8 cellular contexts compared by ENCODE assay signal in the genomic region with DNA sequence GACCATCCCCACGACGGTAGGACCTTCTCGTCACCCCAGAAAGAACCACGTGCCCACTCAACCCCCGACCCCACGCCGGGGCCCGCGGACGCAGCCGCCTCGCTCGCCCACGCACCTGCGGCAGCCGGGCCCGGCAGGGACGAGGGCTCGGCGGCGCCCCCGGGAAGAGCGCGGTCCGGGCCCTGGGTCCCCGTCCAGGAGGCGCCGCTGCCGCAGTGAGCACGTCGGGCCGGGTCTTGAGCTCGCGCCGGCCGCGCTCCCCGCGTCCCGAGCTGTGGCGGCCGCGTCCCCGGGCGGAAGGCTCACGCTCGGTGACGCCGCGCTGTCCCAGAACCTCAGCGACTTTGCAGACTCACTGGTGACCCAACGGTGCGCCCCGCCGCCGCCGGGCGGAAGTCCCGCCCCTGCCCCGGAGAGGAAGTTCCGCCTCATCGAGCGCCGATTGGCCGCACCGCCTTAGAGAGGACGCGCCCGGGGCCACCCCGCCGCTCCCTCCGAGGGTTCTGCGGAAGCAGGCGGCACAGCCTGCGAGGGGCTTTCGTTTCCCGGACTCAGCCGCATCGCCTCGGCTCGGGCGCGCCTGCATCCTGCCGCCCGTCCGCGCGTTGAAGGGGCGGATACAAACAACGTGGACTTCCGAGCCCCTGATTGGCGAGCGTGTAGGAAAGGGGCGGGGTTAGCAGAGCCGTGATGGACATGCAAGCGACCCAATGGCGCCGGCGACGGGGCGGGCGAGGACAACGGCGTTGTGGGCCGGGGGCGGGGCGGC. TPM values are rescaled to one million over a fixed set of nuclear protein-coding genes. Genes with fewer than 3 reads are reported as not detected.
DNase-seq lines count a peak whose midpoint lies in the region; ATAC-seq and TF ChIP-seq lines count a peak whose summit lies in the region.

No MANE protein-coding gene starts in this region.

- H3K27me3 Mint-ChIP-seq in activated naive CD8-positive, alpha-beta T cell treated with anti-CD3 and anti-CD28 coated beads, Interleukin-2, amount 50 U/mL, for 24 hours: no peaks in the 10 kb centered on the region

- H3K36me3 Mint-ChIP-seq in activated naive CD8-positive, alpha-beta T cell treated with anti-CD3 and anti-CD28 coated beads, Interleukin-2, amount 50 U/mL, for 24 hours (ENCODE audit: low read depth): peaks cover 13% of the 10 kb centered on the region

- TF ChIP-seq CTCF in GM12875 (IDR thresholded peaks at IDR 0.05; ENCODE audit: borderline replicate concordance, insufficient read depth, low read depth, low read length) (no peak), SU-DHL-6 (IDR thresholded peaks at IDR 0.05; ENCODE audit: insufficient read depth, low read length, poor library complexity, severe bottlenecking) (no peak), cardiac muscle cell (IDR thresholded peaks at IDR 0.05; ENCODE audit: low read depth, low read length) (no peak), tibial nerve (IDR thresholded peaks at IDR 0.05) (no peak)

- H3K4ac ChIP-seq in trophoblast cell (ENCODE audit: low read depth, low read length): peak overlapping the region; percentile 77

- H3K4me1 Mint-ChIP-seq in activated naive CD8-positive, alpha-beta T cell treated with anti-CD3 and anti-CD28 coated beads, Interleukin-2, amount 50 U/mL, for 24 hours: peaks cover 23% of the 10 kb centered on the region

- H3F3A ChIP-seq in SU-DHL-6 (ENCODE audit: insufficient read depth): no peaks in the 10 kb centered on the region; the same call in 1 of the 2 replicates

- no CpG with 5 or more reads among the region's 107 CpGs for WGBS in trophoblast cell (ENCODE audit: extremely low coverage, insufficient coverage, insufficient read length)
- WGBS in tibial nerve, 2 donors: 1 to 2% methylated on average over 32 to 47 of the region's 107 CpGs

- DNase-seq in NCI-H1417 (lab: John Stamatoyannopoulos, UW): peak; percentile 98 to 99 (median 98)
- peak; percentile 98 for DNase-seq in activated naive CD8-positive, alpha-beta T cell treated with anti-CD3 and anti-CD28 coated beads, Interleukin-2, amount 50 U/mL, for 24 hours
- peak; percentile 95 to 97 for DNase-seq in cardiac muscle cell (ENCODE audit: low read depth in 1 of 2, low spot score in 1 of 2)
- DNase-seq in trophoblast cell: peak; percentile 92 to 97
- DNase-seq in tibial nerve (ENCODE audit: low spot score in 2 of 2): peak; percentile 96 to 99

- peak overlapping the region; percentile 78 for H4K12ac ChIP-seq in trophoblast cell (ENCODE audit: low read depth, low read length)

- peak in 1 of 2 donors; percentile 57 for TF ChIP-seq EP300 in tibial nerve (IDR thresholded peaks at IDR 0.05)

- peak overlapping the region; percentile 96 for H2BK120ac ChIP-seq in trophoblast cell (ENCODE audit: insufficient read depth, low read length, poor library complexity)

- H3K4me2 ChIP-seq in SU-DHL-6 (ENCODE audit: low read depth, low read length, poor library complexity, severe bottlenecking) (peak overlapping the region; percentile 69), trophoblast cell (ENCODE audit: low read length) (peak overlapping the region; percentile 75)

- peak; percentile 56 to 79 for TF ChIP-seq POLR2A in tibial nerve (IDR thresholded peaks at IDR 0.05)

- H3K4me3 Mint-ChIP-seq in activated naive CD8-positive, alpha-beta T cell treated with anti-CD3 and anti-CD28 coated beads, Interleukin-2, amount 50 U/mL, for 24 hours: peak overlapping the region; percentile 94

- peak overlapping the region; percentile 94 for H3K18ac ChIP-seq in trophoblast cell (ENCODE audit: low read length)

- no peaks in the 10 kb centered on the region for H3K36me3 ChIP-seq in SU-DHL-6 (ENCODE audit: low read length)
- no peaks in the 10 kb centered on the region for H3K36me3 ChIP-seq in cardiac muscle cell
- H3K36me3 ChIP-seq in trophoblast cell (ENCODE audit: control insufficient read depth in 1 of 2, insufficient read depth in 2 of 2, low read length in 2 of 2): peaks cover 2 to 6% of the 10 kb centered on the region in 2 experiments
- no peaks in the 10 kb centered on the region for H3K36me3 ChIP-seq in tibial nerve

- H3K4me3 ChIP-seq in GM12875 (ENCODE audit: low read depth, low read length) (peak overlapping the region; percentile 68), SU-DHL-6 (ENCODE audit: insufficient read depth, low read length, poor library complexity, severe bottlenecking) (peak overlapping the region; percentile 65), cardiac muscle cell (peak overlapping the region; percentile 80), trophoblast cell (ENCODE audit: low read depth, low read length) (peak overlapping the region; percentile 94), tibial nerve (peak overlapping the region; percentile 42 to 100 (median 90))

- H3K9ac ChIP-seq in SU-DHL-6 (ENCODE audit: low read length) (peak overlapping the region; percentile 90), trophoblast cell (ENCODE audit: low read length) (peak overlapping the region; percentile 91)

- H4K91ac ChIP-seq in trophoblast cell (ENCODE audit: low read depth, low read length): peak overlapping the region; percentile 99

- peaks cover 13% of the 10 kb centered on the region for H3K4me1 ChIP-seq in cardiac muscle cell (ENCODE audit: low read depth)
- peaks cover 32 to 38% of the 10 kb centered on the region in 2 experiments for H3K4me1 ChIP-seq in trophoblast cell (ENCODE audit: control insufficient read depth in 1 of 2, insufficient read depth in 2 of 2, low read length in 2 of 2)
- peaks cover 0 to 70% (median 36%) of the 10 kb centered on the region in 4 donors for H3K4me1 ChIP-seq in tibial nerve

- H2BK12ac ChIP-seq in trophoblast cell (ENCODE audit: low read length): peak overlapping the region; percentile 75

- peak overlapping the region; percentile 97 for H3K14ac ChIP-seq in trophoblast cell (ENCODE audit: low read length)

- peak; percentile 72 for ATAC-seq in HG02759 (IDR thresholded peaks at IDR 0.05; ENCODE audit: unreplicated experiment)
- ATAC-seq in activated naive CD8-positive, alpha-beta T cell treated with anti-CD3 and anti-CD28 coated beads, Interleukin-2, amount 50 U/mL, for 24 hours: peak; percentile 71

- peaks cover 13% of the 10 kb centered on the region; the same call in 1 of the 2 replicates for H3K79me2 ChIP-seq in SU-DHL-6 (ENCODE audit: insufficient read depth, low read length)
- peaks cover 28% of the 10 kb centered on the region for H3K79me2 ChIP-seq in trophoblast cell (ENCODE audit: control insufficient read depth, insufficient read depth, low read length, poor library complexity)

- peaks cover 21% of the 10 kb centered on the region for H3K79me1 ChIP-seq in trophoblast cell (ENCODE audit: low read length)

- no peaks in the 10 kb centered on the region for H3K9me3 Mint-ChIP-seq in activated naive CD8-positive, alpha-beta T cell treated with anti-CD3 and anti-CD28 coated beads, Interleukin-2, amount 50 U/mL, for 24 hours

- H3K9me2 ChIP-seq in SU-DHL-6 (replicated peaks; ENCODE audit: insufficient read depth, low read length): no peaks in the 10 kb centered on the region

- H3K27me3 ChIP-seq in SU-DHL-6 (ENCODE audit: low read length) (no peaks in the 10 kb centered on the region), cardiac muscle cell (no peaks in the 10 kb centered on the region), trophoblast cell (ENCODE audit: insufficient read depth, low read length) (no peaks in the 10 kb centered on the region), tibial nerve (no peaks in the 10 kb centered on the region)

- H2AK5ac ChIP-seq in trophoblast cell (ENCODE audit: low read length): peak overlapping the region; percentile 80

- peak overlapping the region; percentile 99 for H3K27ac Mint-ChIP-seq in activated naive CD8-positive, alpha-beta T cell treated with anti-CD3 and anti-CD28 coated beads, Interleukin-2, amount 50 U/mL, for 24 hours

- no peak overlapping the region for H3K23ac ChIP-seq in trophoblast cell (ENCODE audit: low read length)

- H3K27ac ChIP-seq in SU-DHL-6 (ENCODE audit: low read depth, low read length): peak overlapping the region; percentile 95
- H3K27ac ChIP-seq in cardiac muscle cell: peak overlapping the region; percentile 98
- peak overlapping the region; percentile 92 for H3K27ac ChIP-seq in trophoblast cell (ENCODE audit: low read depth, low read length)
- peak overlapping the region; percentile 81 to 98 (median 92) for H3K27ac ChIP-seq in tibial nerve

- H2BK5ac ChIP-seq in trophoblast cell (ENCODE audit: low read depth, low read length, poor library complexity): peak overlapping the region; percentile 99

- H4K20me1 ChIP-seq in SU-DHL-6 (ENCODE audit: low read depth, low read length): no peaks in the 10 kb centered on the region

- H3K9me3 ChIP-seq in SU-DHL-6 (ENCODE audit: insufficient read depth, low read length) (no peaks in the 10 kb centered on the region), cardiac muscle cell (ENCODE audit: low read depth) (no peaks in the 10 kb centered on the region), trophoblast cell (ENCODE audit: insufficient read depth, low read depth, low read length) (peaks cover 3% of the 10 kb centered on the region), tibial nerve (no peaks in the 10 kb centered on the region)

- peak overlapping the region; percentile 97 for H4K8ac ChIP-seq in trophoblast cell (ENCODE audit: low read depth, low read length)

- H2AFZ ChIP-seq in SU-DHL-6 (ENCODE audit: low read depth, low read length, severe bottlenecking) (peak overlapping the region; percentile 91), trophoblast cell (ENCODE audit: insufficient read depth, low read length, poor library complexity) (peak overlapping the region; percentile 99)

RNA-seq across cellular contexts. Expression of a gene that starts 0.8 kb away (rescaled TPM):
- total RNA-seq in cardiac muscle cell: 40.7 and 45.9 TPM in 2 replicates
- 30.8 and 36.9 TPM in 2 replicates for polyA plus RNA-seq in cardiac muscle cell
- polyA plus RNA-seq in trophoblast cell (2013): 26.3 and 27.6 TPM in 2 replicates
- 10 to 100 TPM; 21.1 to 30.6 (median 27.5) TPM for total RNA-seq in tibial nerve

RNA-seq across cellular contexts. Expression of a gene that starts 19.3 kb away (rescaled TPM):
- 124 and 126 TPM in 2 replicates for total RNA-seq in cardiac muscle cell
- 89.2 and 110 TPM in 2 replicates for polyA plus RNA-seq in cardiac muscle cell
- 26.7 and 27.0 TPM in 2 replicates for polyA plus RNA-seq in trophoblast cell (2013)
- 10 to 100 TPM; 49.2 to 89.6 (median 71.8) TPM for total RNA-seq in tibial nerve

RNA-seq across cellular contexts. Expression of a gene that starts 22.3 kb away (rescaled TPM):
- total RNA-seq in cardiac muscle cell (3.6 and 3.9 TPM in 2 replicates), tibial nerve (1 to 10 TPM in 3 of 4 donors, under 1 TPM in 1; 0.98 to 5.2 (median 1.9) TPM)
- polyA plus RNA-seq in cardiac muscle cell: 2.2 and 2.6 TPM in 2 replicates
- polyA plus RNA-seq in trophoblast cell (2013): 0.25 and 0.28 TPM in 2 replicates

RNA-seq across cellular contexts. Expression of a gene that starts 28.9 kb away (rescaled TPM):
- total RNA-seq in cardiac muscle cell (0.14 and 0.66 TPM in 2 replicates), tibial nerve (not detected)
- polyA plus RNA-seq in cardiac muscle cell: 0.40 TPM in 1 of 2 replicates, not detected in the other
- polyA plus RNA-seq in trophoblast cell (2013): 0.04 TPM in 2 replicates

RNA-seq across cellular contexts. Expression of a gene that starts 41.7 kb away (rescaled TPM):
- total RNA-seq in cardiac muscle cell: 85.8 and 125 TPM in 2 replicates
- 79.6 and 105 TPM in 2 replicates for polyA plus RNA-seq in cardiac muscle cell
- polyA plus RNA-seq in trophoblast cell (2013): 13.1 and 14.9 TPM in 2 replicates
- 1 to 10 TPM in 3 of 4 donors, under 1 TPM in 1; 0.66 to 3.9 (median 1.8) TPM for total RNA-seq in tibial nerve

Comparison
In these comparisons a context has a peak if more than half of its experiments do, and no peak if none do; other contexts are left out.
1. Peak in every context shown above with its lines: DNase-seq, ATAC-seq, H3K4me3 ChIP-seq and H3K27ac ChIP-seq.